Comparison of ENCODE assay signal across 8 cellular contexts in genomic region chr10:124741281-124741921, GRCh38.
DNase-seq lines count a peak whose midpoint lies in the region; ATAC-seq and TF ChIP-seq lines count a peak whose summit lies in the region.

No MANE protein-coding gene starts in this region.

- peak; percentile 74 for TF ChIP-seq CTCF in WI38 (IDR thresholded peaks at IDR 0.05; ENCODE audit: low read depth, low read length)

- ATAC-seq in HG02798 (IDR thresholded peaks at IDR 0.05; ENCODE audit: poor library complexity, unreplicated experiment) = peak; percentile 48

- no peak overlapping the region for H3K4me3 ChIP-seq in WI38 (ENCODE audit: low read depth, low read length)

- DNase-seq in NCI-H187 (lab: John Stamatoyannopoulos, UW) = peak; percentile 47 to 55
- no peak for DNase-seq in NCI-H187 treated with DMSO at 0.1 percent for 48 hours (lab: John Stamatoyannopoulos, UW)
- DNase-seq in NCI-H2029 treated with DMSO at 0.1 percent for 48 hours (lab: John Stamatoyannopoulos, UW) = peak; percentile 49
- DNase-seq in cerebellar cortex (ENCODE audit: low spot score) = peak; percentile 91
- DNase-seq in kidney tubule cell (ENCODE audit: low spot score) = peak; percentile 81
- peak; percentile 50 to 61 for DNase-seq in stimulated activated CD4-positive, alpha-beta T cell treated with anti-CD3 and anti-CD28 coated beads, Interleukin-1b, Interleukin-23, amount 100 ng/mL, for 1 hour (ENCODE audit: low read depth in 2 of 2)
